17 cellular contexts compared by ENCODE assay signal in the genomic region with DNA sequence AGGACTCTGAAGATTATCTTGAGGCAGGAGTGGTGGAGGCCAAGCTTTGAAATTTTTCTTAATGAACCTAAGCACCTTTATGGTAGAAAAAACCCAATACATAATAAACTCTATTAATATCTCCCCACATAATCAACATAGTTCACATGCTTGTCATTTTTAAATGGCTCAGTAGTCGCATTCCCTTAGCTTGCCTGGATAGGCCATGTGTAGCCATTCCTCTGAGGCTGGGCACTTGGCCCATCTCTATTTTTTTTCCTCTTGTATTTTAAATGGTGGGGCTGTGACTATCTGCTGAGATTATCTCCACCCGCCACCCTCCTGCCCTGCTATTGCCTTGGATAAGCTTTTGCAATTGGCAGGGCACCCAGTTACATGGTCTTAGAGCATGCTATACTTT.
DNase-seq lines count a peak whose midpoint lies in the region; ATAC-seq, FAIRE-seq and TF ChIP-seq lines count a peak whose summit lies in the region.
"Had no signal": no experiment of that assay in that cellular context is flagged by ENCODE, and none has a peak within 500 bp of the region (broad histone marks: within the 10 kb centered on the region; RNA-seq: fewer than 3 reads in every experiment).

No MANE protein-coding gene starts in this region.

- H3K4me3 Mint-ChIP-seq in brain, result no peak overlapping the region
- no peak overlapping the region for H3K4me3 Mint-ChIP-seq in activated CD4-positive, alpha-beta memory T cell treated with anti-CD3 and anti-CD28 coated beads for 36 hours
- H3K4me3 Mint-ChIP-seq: CD8-positive, alpha-beta T cell; T-helper 17 cell had no signal

- TF ChIP-seq EP300 in transverse colon (IDR thresholded peaks at IDR 0.05; ENCODE audit: low read depth), result no peak

- H3K9me1 ChIP-seq in IMR-90 (ENCODE audit: insufficient read depth, low read length), result peaks cover 8% of the 10 kb centered on the region; the same call in 1 of the 2 replicates

- dilution Hi-C loops in IMR-90 (cut with HindIII; ENCODE audit: low sequenced_read_pairs, unreplicated experiment), result no loop called here

- H3K27ac ChIP-seq in IMR-90 (ENCODE audit: insufficient read depth, low read length), result no peak overlapping the region
- H3K27ac ChIP-seq in kidney (ENCODE audit: low read depth in 2 of 2, low read length in 2 of 2), result peak overlapping the region; percentile 14 to 40
- H3K27ac ChIP-seq in transverse colon, result peak overlapping the region in 3 of 4 donors; percentile 49 to 56 (median 55)

- H3K36me3 Mint-ChIP-seq in brain, result peaks cover 18% of the 10 kb centered on the region
- H3K36me3 Mint-ChIP-seq in activated CD4-positive, alpha-beta memory T cell treated with anti-CD3 and anti-CD28 coated beads for 36 hours, result no peaks in the 10 kb centered on the region
- H3K36me3 Mint-ChIP-seq: CD8-positive, alpha-beta T cell had no signal

- in situ Hi-C loops in IMR-90 (cut with MboI; ENCODE audit: low sequenced_read_pairs), result no loop called here
- in situ Hi-C loops in transverse colon (cut with MboI; ENCODE audit: low pct_ligation_motif_present in 1 of 4, low pct_unique_long_range_greater_than_20kb in 1 of 4, low sequenced_read_pairs in 3 of 4), result no loop called here

- no peak overlapping the region for H4K8ac ChIP-seq in IMR-90 (ENCODE audit: low read depth in 2 of 2, low read length in 2 of 2)

- H2AK5ac ChIP-seq in IMR-90 (ENCODE audit: low read depth, low read length), result no peak overlapping the region

- H4K20me1 ChIP-seq in IMR-90 (ENCODE audit: insufficient read depth, low read length), result peaks cover 2% of the 10 kb centered on the region; the same call in 1 of the 2 replicates

- H2BK120ac ChIP-seq in IMR-90 (ENCODE audit: low read depth, low read length), result 0 out of 2 replicates have a peak overlapping the region, but pooled peaks have one; percentile 30

- H3K4me1 Mint-ChIP-seq in brain, result peaks cover 61% of the 10 kb centered on the region
- no peaks in the 10 kb centered on the region for H3K4me1 Mint-ChIP-seq in activated CD4-positive, alpha-beta memory T cell treated with anti-CD3 and anti-CD28 coated beads for 36 hours (ENCODE audit: low read depth)
- H3K4me1 Mint-ChIP-seq: T-helper 17 cell had no signal

- H3K9ac ChIP-seq in IMR-90 (ENCODE audit: low read depth, low read length), result no peak overlapping the region
- no peak overlapping the region for H3K9ac ChIP-seq in kidney (ENCODE audit: low read length in 2 of 2)

- no peak overlapping the region for H3K18ac ChIP-seq in IMR-90 (ENCODE audit: low read depth, low read length)

- CTCF ChIA-PET in IMR-90 (lab: Yijun Ruan, JAX), result interaction anchor here (1.6 kb wide), 1 partner anchor 10 kb away, joined by 5 read pairs; no protein-coding TSS in a partner anchor
- CTCF ChIA-PET in activated CD4-positive, alpha-beta memory T cell treated with anti-CD3 and anti-CD28 coated beads for 36 hours (lab: Charles Lee), result no interaction called here

- DNase-seq in IMR-90, result peak; percentile 52
- no peak for DNase-seq in kidney
- DNase-seq in transverse colon, result no peak
- no peak for DNase-seq in DMS153 treated with DMSO at 0.1 percent for 48 hours (lab: John Stamatoyannopoulos, UW; ENCODE audit: unreplicated experiment)
- no peak for DNase-seq in activated CD4-positive, alpha-beta memory T cell treated with anti-CD3 and anti-CD28 coated beads for 36 hours
- DNase-seq: CD8-positive, alpha-beta T cell; mucosa of descending colon; NCI-H1105; NCI-H345; OCI-M1; T-helper 17 cell had no signal

- peaks cover 0 to 5% of the 10 kb centered on the region in 2 experiments; a peak in 3 of 4 replicates for H3K79me1 ChIP-seq in IMR-90 (ENCODE audit: low read depth in 1 of 2, low read length in 2 of 2)

- H3K23ac ChIP-seq in IMR-90 (ENCODE audit: low read depth, low read length), result no peak overlapping the region

- no peak overlapping the region for H3K4me3 ChIP-seq in IMR-90 (ENCODE audit: insufficient read depth, low read depth, low read length)
- no peak overlapping the region for H3K4me3 ChIP-seq in kidney (ENCODE audit: low read length in 2 of 2)
- H3K4me3 ChIP-seq in transverse colon, result no peak overlapping the region
- H3K4me3 ChIP-seq: mucosa of descending colon, prostate gland had no signal

- POLR2A ChIA-PET in IMR-90 (lab: Charles Lee; ENCODE audit: unreplicated experiment), result no interaction called here
- POLR2A ChIA-PET in activated CD4-positive, alpha-beta memory T cell treated with anti-CD3 and anti-CD28 coated beads for 36 hours (lab: Charles Lee), result no interaction called here

- H3K36me3 ChIP-seq in IMR-90 (ENCODE audit: control insufficient read depth, insufficient read depth, low read length) (no peaks in the 10 kb centered on the region), kidney (ENCODE audit: control insufficient read depth in 1 of 2, insufficient read depth in 2 of 2, low read length in 2 of 2) (no peaks in the 10 kb centered on the region), transverse colon (no peaks in the 10 kb centered on the region)
- H3K36me3 ChIP-seq: prostate gland had no signal

- TF ChIP-seq RAD21 in IMR-90 (IDR thresholded peaks at IDR 0.05; ENCODE audit: low read length), result no peak

- H3K4me1 ChIP-seq in IMR-90 (ENCODE audit: control insufficient read depth, insufficient read depth, low read length), result peaks cover 17% of the 10 kb centered on the region
- peaks cover 12 to 20% of the 10 kb centered on the region in 2 donors for H3K4me1 ChIP-seq in kidney (ENCODE audit: control insufficient read depth in 1 of 2, insufficient read depth in 1 of 2, low read depth in 1 of 2, low read length in 2 of 2)
- H3K4me1 ChIP-seq in transverse colon, result peaks cover 0 to 18% (median 0%) of the 10 kb centered on the region in 4 donors
- H3K4me1 ChIP-seq: prostate gland had no signal

- no peak for FAIRE-seq in kidney (lab: Jason Lieb, UNC)
- FAIRE-seq: frontal cortex, G401.6, GM19239 had no signal

- no peak overlapping the region; the same call in 1 of the 2 replicates for H4K91ac ChIP-seq in IMR-90 (ENCODE audit: insufficient read depth, low read depth, low read length)

- WGBS in IMR-90 (ENCODE audit: extremely low coverage in 2 of 2, insufficient read length in 1 of 2), 2 experiments, result no CpG with 5 or more reads among the region's 2 CpGs
- WGBS in transverse colon (ENCODE audit: low coverage in 1 of 2), 2 donors, result 62 to 82% methylated on average over 2 of the region's 2 CpGs

- no peak overlapping the region for H3K14ac ChIP-seq in IMR-90 (replicated peaks; ENCODE audit: low read depth, low read length)

- BruUV-seq in IMR-90 (replicated peaks; lab: Mats Ljungman, UMichigan), result no TSS peak

- H2AFZ ChIP-seq in IMR-90 (replicated peaks; ENCODE audit: low read length, poor library complexity), result no peak overlapping the region

- H4K5ac ChIP-seq in IMR-90 (ENCODE audit: low read depth, low read length), result no peak overlapping the region

- peak overlapping the region; percentile 6 for H2AK9ac ChIP-seq in IMR-90 (replicated peaks; ENCODE audit: low read depth, low read length, poor library complexity)

- TF ChIP-seq CTCF in IMR-90 (conservative IDR thresholded peaks at IDR 0.05; ENCODE audit: low read depth, low read length), result no peak
- no peak for TF ChIP-seq CTCF in brain (conservative IDR thresholded peaks at IDR 0.05)
- no peak for TF ChIP-seq CTCF in kidney (IDR thresholded peaks at IDR 0.05; ENCODE audit: borderline replicate concordance, extremely low read depth, insufficient read depth)
- no peak for TF ChIP-seq CTCF in transverse colon (IDR thresholded peaks at IDR 0.05)

- H3K27me3 ChIP-seq in IMR-90 (ENCODE audit: control insufficient read depth, insufficient read depth, low read length) (no peaks in the 10 kb centered on the region), transverse colon (no peaks in the 10 kb centered on the region)

- TF ChIP-seq POLR2A in IMR-90 (IDR thresholded peaks at IDR 0.05; ENCODE audit: low read depth, low read length) (no peak), transverse colon (IDR thresholded peaks at IDR 0.05) (no peak)

- intact Hi-C loops in IMR-90 (cut with micrococcal nuclease), result no loop called here
- intact Hi-C loops in kidney (cut with DNase I), result no loop called here
- intact Hi-C loops in transverse colon (cut with DNase I; ENCODE audit: low total_unique reads), result no loop called here
- intact Hi-C loops in activated CD4-positive, alpha-beta memory T cell treated with anti-CD3 and anti-CD28 coated beads for 36 hours (cut with micrococcal nuclease), result no loop called here

- H3K9me3 Mint-ChIP-seq in brain, result peaks cover 7 to 29% (median 15%) of the 10 kb centered on the region in 5 experiments
- H3K9me3 Mint-ChIP-seq in activated CD4-positive, alpha-beta memory T cell treated with anti-CD3 and anti-CD28 coated beads for 36 hours, result no peaks in the 10 kb centered on the region
- H3K9me3 Mint-ChIP-seq: CD8-positive, alpha-beta T cell had no signal

- H3K4ac ChIP-seq in IMR-90 (ENCODE audit: low read depth, low read length), result peak overlapping the region; percentile 73

- peak; percentile 62 for ATAC-seq in IMR-90 (ENCODE audit: low read depth)
- ATAC-seq in GM19452 (IDR thresholded peaks at IDR 0.05; ENCODE audit: unreplicated experiment), result no peak
- ATAC-seq: CD8-positive, alpha-beta T cell; mucosa of descending colon; T-helper 17 cell had no signal

- H3K4me2 ChIP-seq in IMR-90 (ENCODE audit: low read depth, low read length), result no peak overlapping the region

- H3K9me3 ChIP-seq in IMR-90 (ENCODE audit: control insufficient read depth, insufficient read depth, low read length) (no peaks in the 10 kb centered on the region), kidney (ENCODE audit: control insufficient read depth in 1 of 2, low read length in 2 of 2) (no peaks in the 10 kb centered on the region), transverse colon (no peaks in the 10 kb centered on the region)
- H3K9me3 ChIP-seq: mucosa of descending colon, prostate gland had no signal

- H3K27me3 Mint-ChIP-seq in brain, result peaks cover 3% of the 10 kb centered on the region
- peaks cover 10% of the 10 kb centered on the region for H3K27me3 Mint-ChIP-seq in activated CD4-positive, alpha-beta memory T cell treated with anti-CD3 and anti-CD28 coated beads for 36 hours

- H2BK15ac ChIP-seq in IMR-90 (ENCODE audit: low read depth, low read length), result no peak overlapping the region

- no peak overlapping the region for H3K56ac ChIP-seq in IMR-90 (ENCODE audit: extremely low read depth, insufficient read depth, low read length)

- H3K27ac Mint-ChIP-seq in brain, result peak overlapping the region in 3 of 5 experiments; percentile 15 to 80 (median 25)
- H3K27ac Mint-ChIP-seq in activated CD4-positive, alpha-beta memory T cell treated with anti-CD3 and anti-CD28 coated beads for 36 hours, result no peak overlapping the region
- H3K27ac Mint-ChIP-seq: CD8-positive, alpha-beta T cell; T-helper 17 cell had no signal

- H2BK5ac ChIP-seq in IMR-90 (ENCODE audit: low read depth, low read length, poor library complexity, severe bottlenecking), result no peak overlapping the region

- no peak overlapping the region for H2BK20ac ChIP-seq in IMR-90 (ENCODE audit: low read depth, low read length)

TF ChIP-seq in IMR-90, 13 proteins besides CTCF, POLR2A, EP300 and RAD21 (continues in another document):
- TF ChIP-seq RFX5 (IDR thresholded peaks at IDR 0.05; ENCODE audit: low read depth, low read length) (no peak), FOS (IDR thresholded peaks at IDR 0.05; ENCODE audit: low read depth, low read length) (no peak), SMC3 (IDR thresholded peaks at IDR 0.05; ENCODE audit: low read depth, low read length) (no peak), MAFK (IDR thresholded peaks at IDR 0.05; ENCODE audit: low read depth, low read length) (no peak), MXI1 (IDR thresholded peaks at IDR 0.05; ENCODE audit: borderline replicate concordance, low read depth, low read length) (no peak)
